ENCODE assay signal across 29 cellular contexts in the genomic region with DNA sequence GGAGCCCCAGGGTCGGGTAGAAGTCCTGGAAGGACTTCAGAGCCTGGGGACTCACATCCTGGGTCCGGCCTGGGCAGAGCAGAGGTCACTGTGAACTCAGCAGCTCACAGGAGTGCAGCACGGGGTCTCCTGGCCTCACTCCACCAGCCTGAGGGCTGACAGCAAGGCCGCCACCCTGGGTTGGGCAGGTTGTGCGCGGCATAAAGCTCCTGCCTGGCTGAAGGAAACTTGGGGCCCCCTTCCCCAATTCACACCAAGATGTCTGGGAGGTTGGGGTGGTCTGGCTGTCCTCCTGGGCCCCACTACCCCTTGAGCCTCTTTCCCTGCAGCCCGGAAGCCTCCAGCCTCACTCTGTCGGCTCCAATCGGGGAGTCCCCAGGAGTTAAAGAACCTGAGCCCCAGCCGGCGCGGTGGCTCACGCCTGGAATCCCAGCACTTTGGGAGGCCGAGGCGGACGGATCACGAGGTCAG. TPM values are rescaled to one million over a fixed set of nuclear protein-coding genes. Genes with fewer than 3 reads are reported as not detected.
DNase-seq lines count a peak whose midpoint lies in the region; ATAC-seq, FAIRE-seq and TF ChIP-seq lines count a peak whose summit lies in the region.
"Had no signal": no experiment of that assay in that cellular context is flagged by ENCODE, and none has a peak within 500 bp of the region (broad histone marks: within the 10 kb centered on the region; RNA-seq: fewer than 3 reads in every experiment).

No MANE protein-coding gene starts in this region.

- TF ChIP-seq RAD21 in HepG2 (CRISPR knock-in tag; IDR thresholded peaks at IDR 0.05) = no peak

- no peaks in the 10 kb centered on the region for H3K36me3 ChIP-seq in HepG2 (replicated peaks in 1 of 2; ENCODE audit: control insufficient read depth in 1 of 2, insufficient read depth in 2 of 2, low read length in 2 of 2)
- no peaks in the 10 kb centered on the region for H3K36me3 ChIP-seq in right lobe of liver
- no peaks in the 10 kb centered on the region for H3K36me3 ChIP-seq in aorta (ENCODE audit: control insufficient read depth in 1 of 2, insufficient read depth in 2 of 2, low read length in 1 of 2)
- no peaks in the 10 kb centered on the region for H3K36me3 ChIP-seq in prostate gland
- H3K36me3 ChIP-seq: adrenal gland, stomach, vagina had no signal

- H3K27ac ChIP-seq in HepG2 (ENCODE audit: extremely low read length, insufficient read depth, low read length) (peak overlapping the region; percentile 35), right lobe of liver (no peak overlapping the region), aorta (ENCODE audit: low read depth in 1 of 2, low read length in 2 of 2) (no peak overlapping the region), prostate gland (no peak overlapping the region)
- H3K27ac ChIP-seq: adrenal gland, body of pancreas, stomach, vagina had no signal

- no peaks in the 10 kb centered on the region for H3K9me3 ChIP-seq in HepG2 (ENCODE audit: low read length)
- H3K9me3 ChIP-seq in right lobe of liver = no peaks in the 10 kb centered on the region
- H3K9me3 ChIP-seq in aorta (ENCODE audit: control insufficient read depth, low read length) = no peaks in the 10 kb centered on the region
- no peaks in the 10 kb centered on the region for H3K9me3 ChIP-seq in prostate gland
- H3K9me3 ChIP-seq: A549, adrenal gland, body of pancreas, stomach, vagina had no signal

- H3K4me3 ChIP-seq in HepG2 (replicated peaks in 1 of 3; ENCODE audit: insufficient read depth in 1 of 3, low read depth in 2 of 3, low read length in 3 of 3) = no peak overlapping the region; a peak in 1 of 6 replicates
- no peak overlapping the region for H3K4me3 ChIP-seq in right lobe of liver
- H3K4me3 ChIP-seq in aorta (ENCODE audit: low read length in 2 of 2) = no peak overlapping the region
- H3K4me3 ChIP-seq in prostate gland = no peak overlapping the region
- H3K4me3 ChIP-seq: A549, adrenal gland, body of pancreas, lung, stomach, vagina had no signal

- peaks cover 65% of the 10 kb centered on the region for H3K4me1 ChIP-seq in HepG2 (ENCODE audit: insufficient read depth, low read length)
- no peaks in the 10 kb centered on the region for H3K4me1 ChIP-seq in right lobe of liver
- H3K4me1 ChIP-seq in aorta (ENCODE audit: control insufficient read depth in 1 of 2, insufficient read depth in 2 of 2, low read length in 2 of 2) = no peaks in the 10 kb centered on the region
- H3K4me1 ChIP-seq in prostate gland (replicated peaks) = no peaks in the 10 kb centered on the region
- H3K4me1 ChIP-seq: adrenal gland, body of pancreas had no signal

- no peak for TF ChIP-seq EP300 in HepG2 (IDR thresholded peaks at IDR 0.05; ENCODE audit: low read depth in 2 of 2, low read length in 2 of 2)
- no peak for TF ChIP-seq EP300 in HepG2 (CRISPR knock-in tag; IDR thresholded peaks at IDR 0.05; ENCODE audit: borderline replicate concordance)

- intact Hi-C loops in HepG2 (cut with micrococcal nuclease; ENCODE audit: unreplicated experiment) (no loop called here), right lobe of liver (cut with DNase I) (no loop called here), aorta (cut with DNase I) (no loop called here), prostate gland (cut with DNase I) (no loop called here)

- DNase-seq in HepG2 (ENCODE audit: low spot score) (no peak), right lobe of liver (no peak), iPS-NIHi7 (ENCODE audit: extremely low spot score) (peak; percentile 9), aorta (peak; percentile 37 to 43), prostate gland (ENCODE audit: low spot score) (no peak)
- DNase-seq: activated CD4-positive, alpha-beta T cell treated with anti-CD3 and anti-CD28 coated beads for 1 hour; AML-193; HCEC 1CT; MV-4-11; NCI-H2081; nucleus accumbens had no signal

- POLR2A ChIA-PET in HepG2 (lab: Yijun Ruan, JAX) = interaction anchor here (1.4 kb wide), 1 partner anchor 34 kb away, joined by 3 read pairs; no protein-coding TSS in a partner anchor

- CTCF ChIA-PET in HepG2 (lab: Yijun Ruan, JAX; ENCODE audit: low intra/inter-chr PET ratio, low total read pairs) = no interaction called here

- ATAC-seq in HepG2 = peak; percentile 34; the same call in 2 of the 3 replicates
- no peak for ATAC-seq in right lobe of liver
- no peak for ATAC-seq in aorta (ENCODE audit: low FRiP score)
- ATAC-seq in GM18873 (IDR thresholded peaks at IDR 0.05; ENCODE audit: low FRiP score, unreplicated experiment) = no peak
- ATAC-seq: body of pancreas had no signal

- no peak for FAIRE-seq in HepG2 (lab: Jason Lieb, UNC)
- FAIRE-seq: A549, keratinocyte, TTC549 had no signal

- H4K20me1 ChIP-seq in HepG2 (ENCODE audit: insufficient read depth, low read length) = no peaks in the 10 kb centered on the region

- no peak overlapping the region for H3K9ac ChIP-seq in HepG2 (ENCODE audit: insufficient read depth, low read depth, low read length)

- in situ Hi-C loops in HepG2 (cut with HindIII; ENCODE audit: extremely low pct_ligation_motif_present, low pct_unique_long_range_greater_than_20kb) = no loop called here

- no peaks in the 10 kb centered on the region for H3K79me2 ChIP-seq in HepG2 (ENCODE audit: insufficient read depth, low read length)

- H2AFZ ChIP-seq in HepG2 (ENCODE audit: low read length) = no peak overlapping the region

- no peak for TF ChIP-seq POLR2A in HepG2 (IDR thresholded peaks at IDR 0.05; ENCODE audit: insufficient read depth in 1 of 2, low read depth in 2 of 2, low read length in 2 of 2)
- no peak for TF ChIP-seq POLR2A in right lobe of liver (IDR thresholded peaks at IDR 0.05)
- no peak for TF ChIP-seq POLR2A in prostate gland (IDR thresholded peaks at IDR 0.05)

- TF ChIP-seq CTCF in HepG2 (CRISPR knock-in tag; IDR thresholded peaks at IDR 0.05) (no peak), right lobe of liver (IDR thresholded peaks at IDR 0.05) (no peak), prostate gland (IDR thresholded peaks at IDR 0.05) (no peak)

- BruUV-seq in HepG2 (replicated peaks; lab: Mats Ljungman, UMichigan) = no TSS peak

- 69% methylated on average over 14 of the region's 17 CpGs for WGBS in HepG2 (ENCODE audit: low lambda C conversion rate)
- WGBS in right lobe of liver (ENCODE audit: insufficient coverage, low coverage, low lambda C conversion rate, missing lambda C conversion rate) = 88% methylated on average over 8 of the region's 17 CpGs
- 80 to 82% methylated on average over 17 of the region's 17 CpGs for WGBS in aorta, 2 donors
- WGBS in prostate gland = 82% methylated on average over 17 of the region's 17 CpGs

- peaks cover 2 to 14% of the 10 kb centered on the region in 2 experiments; a peak in 2 of 5 replicates for H3K27me3 ChIP-seq in HepG2 (ENCODE audit: control insufficient read depth in 1 of 2, insufficient read depth in 2 of 2, low read length in 2 of 2)
- no peaks in the 10 kb centered on the region for H3K27me3 ChIP-seq in right lobe of liver
- no peaks in the 10 kb centered on the region for H3K27me3 ChIP-seq in aorta (ENCODE audit: control insufficient read depth in 1 of 2, insufficient read depth in 2 of 2, low read length in 1 of 2)
- H3K27me3 ChIP-seq in prostate gland (replicated peaks; ENCODE audit: insufficient read depth) = no peaks in the 10 kb centered on the region
- H3K27me3 ChIP-seq: adrenal gland, body of pancreas, vagina had no signal

- H3K4me2 ChIP-seq in HepG2 (ENCODE audit: low read depth, low read length) = peak overlapping the region; percentile 47

RNA-seq across cellular contexts. Expression of a gene that starts 2.1 kb away (rescaled TPM):
- 0.29 and 1.3 TPM in 2 replicates for total RNA-seq in HepG2 (2016; rRNA removed; fragmentation: Illumina TruSeq; extraction: Trizol)
- 1.3 and 1.9 TPM in 2 replicates for total RNA-seq in HepG2 (2016; cell fraction: cytosol; rRNA removed; fragmentation: Illumina TruSeq; extraction: Trizol; ENCODE audit: low read depth)
- total RNA-seq in HepG2 (2016; cell fraction: insoluble cytoplasmic fraction; rRNA removed; fragmentation: Illumina TruSeq; extraction: Trizol) = 0.55 and 1.00 TPM in 2 replicates
- 0.96 and 1.5 TPM in 2 replicates for total RNA-seq in HepG2 (2016; cell fraction: membrane; rRNA removed; fragmentation: Illumina TruSeq; extraction: Trizol)
- 0.41 and 0.99 TPM in 2 replicates for total RNA-seq in HepG2 (2016; cell fraction: nucleus; rRNA removed; fragmentation: Illumina TruSeq; extraction: Trizol)
- polyA plus RNA-seq in HepG2 (2011; rRNA removed) = 32.9 and 53.7 TPM in 2 replicates
- 35.0 and 114 TPM in 2 replicates for polyA plus RNA-seq in HepG2 (2011; cell fraction: cytosol; rRNA removed)
- polyA plus RNA-seq in HepG2 (2011; cell fraction: nucleus; rRNA removed) = 18.7 and 43.2 TPM in 2 replicates
- 13.7 and 27.0 TPM in 2 replicates for polyA plus RNA-seq in HepG2 (2012)
- polyA plus RNA-seq in HepG2 (2016; cell fraction: cytosol; fragmentation: Illumina TruSeq; extraction: Trizol; ENCODE audit: low read depth) = 1.2 and 1.3 TPM in 2 replicates
- polyA plus RNA-seq in HepG2 (2016; cell fraction: insoluble cytoplasmic fraction; fragmentation: Illumina TruSeq; extraction: Trizol; ENCODE audit: low read depth) = 0.36 and 0.57 TPM in 2 replicates
- 0.84 and 0.88 TPM in 2 replicates for polyA plus RNA-seq in HepG2 (2016; cell fraction: membrane; fragmentation: Illumina TruSeq; extraction: Trizol; ENCODE audit: low read depth)
- polyA plus RNA-seq in HepG2 (2016; cell fraction: nucleus; fragmentation: Illumina TruSeq; extraction: Trizol; ENCODE audit: insufficient read depth, low read depth) = 0.93 and 1.4 TPM in 2 replicates
- polyA minus RNA-seq in HepG2 (2011; rRNA and poly(A)+ RNA removed; ENCODE audit: low replicate concordance) = 28.1 TPM in 1 of 2 replicates, not detected in the other
- polyA minus RNA-seq in HepG2 (2011; cell fraction: cytosol; rRNA and poly(A)+ RNA removed) = 3.6 and 11.7 TPM in 2 replicates
- 2.1 and 3.2 TPM in 2 replicates for polyA minus RNA-seq in HepG2 (2011; cell fraction: nucleus; rRNA and poly(A)+ RNA removed)
- total RNA-seq in right lobe of liver = not detected
- not detected for total RNA-seq in aorta
- polyA plus RNA-seq in aorta = under 1 TPM in 1 of 2 donors, not detected in 1; 0.88 TPM
- total RNA-seq in prostate gland = under 1 TPM in 1 of 2 donors, not detected in 1; 0.40 TPM
- total RNA-seq: activated CD4-positive, alpha-beta memory T cell treated with anti-CD3 and anti-CD28 coated beads, Interleukin-2, amount 10 ng/mL, durations not matched to agents 7 days and 5 days; adrenal gland; body of pancreas; CD8-positive, alpha-beta T cell; dermis blood vessel endothelial cell; lung; naive thymus-derived CD8-positive, alpha-beta T cell; pulmonary artery endothelial cell; stomach; T-helper 17 cell; vagina had no signal
- polyA plus RNA-seq: adrenal gland; esophagus; keratinocyte; naive thymus-derived CD8-positive, alpha-beta T cell; stomach had no signal

RNA-seq across cellular contexts. Expression of a gene that starts 4.2 kb away (rescaled TPM):
- total RNA-seq in HepG2 (2016; rRNA removed; fragmentation: Illumina TruSeq; extraction: Trizol) (not detected in 2 replicates), right lobe of liver (not detected), aorta (not detected), prostate gland (not detected)
- total RNA-seq in HepG2 (2016; cell fraction: cytosol; rRNA removed; fragmentation: Illumina TruSeq; extraction: Trizol; ENCODE audit: low read depth) = not detected in 2 replicates
- not detected in 2 replicates for total RNA-seq in HepG2 (2016; cell fraction: insoluble cytoplasmic fraction; rRNA removed; fragmentation: Illumina TruSeq; extraction: Trizol)
- not detected in 2 replicates for total RNA-seq in HepG2 (2016; cell fraction: membrane; rRNA removed; fragmentation: Illumina TruSeq; extraction: Trizol)
- not detected in 2 replicates for total RNA-seq in HepG2 (2016; cell fraction: nucleus; rRNA removed; fragmentation: Illumina TruSeq; extraction: Trizol)
- polyA plus RNA-seq in HepG2 (2011; rRNA removed) (0.15 TPM in 1 of 2 replicates, not detected in the other), aorta (under 1 TPM in 1 of 2 donors, not detected in 1; 0.10 TPM)
- 0.01 TPM in 1 of 2 replicates, not detected in the other for polyA plus RNA-seq in HepG2 (2011; cell fraction: cytosol; rRNA removed)
- 0.64 and 1.8 TPM in 2 replicates for polyA plus RNA-seq in HepG2 (2011; cell fraction: nucleus; rRNA removed)
- polyA plus RNA-seq in HepG2 (2012) = not detected in 2 replicates
- not detected in 2 replicates for polyA plus RNA-seq in HepG2 (2016; cell fraction: cytosol; fragmentation: Illumina TruSeq; extraction: Trizol; ENCODE audit: low read depth)
- not detected in 2 replicates for polyA plus RNA-seq in HepG2 (2016; cell fraction: insoluble cytoplasmic fraction; fragmentation: Illumina TruSeq; extraction: Trizol; ENCODE audit: low read depth)
- polyA plus RNA-seq in HepG2 (2016; cell fraction: membrane; fragmentation: Illumina TruSeq; extraction: Trizol; ENCODE audit: low read depth) = not detected in 2 replicates
- polyA plus RNA-seq in HepG2 (2016; cell fraction: nucleus; fragmentation: Illumina TruSeq; extraction: Trizol; ENCODE audit: insufficient read depth, low read depth) = not detected in 2 replicates
- polyA minus RNA-seq in HepG2 (2011; rRNA and poly(A)+ RNA removed; ENCODE audit: low replicate concordance) = not detected in 2 replicates
- polyA minus RNA-seq in HepG2 (2011; cell fraction: cytosol; rRNA and poly(A)+ RNA removed) = not detected in 2 replicates
- not detected in 2 replicates for polyA minus RNA-seq in HepG2 (2011; cell fraction: nucleus; rRNA and poly(A)+ RNA removed)
- total RNA-seq: activated CD4-positive, alpha-beta memory T cell treated with anti-CD3 and anti-CD28 coated beads, Interleukin-2, amount 10 ng/mL, durations not matched to agents 7 days and 5 days; adrenal gland; body of pancreas; CD8-positive, alpha-beta T cell; dermis blood vessel endothelial cell; endodermal cell; pulmonary artery endothelial cell; Right ventricle myocardium inferior; stomach; vagina had no signal
- polyA plus RNA-seq: A549; adrenal gland; esophagus; keratinocyte; lung; naive thymus-derived CD8-positive, alpha-beta T cell; stomach had no signal

RNA-seq across cellular contexts. Expression of a gene that starts 13.9 kb away (rescaled TPM):
- total RNA-seq in HepG2 (2016; rRNA removed; fragmentation: Illumina TruSeq; extraction: Trizol) (not detected in 2 replicates), right lobe of liver (under 1 TPM in 2 of 6 experiments, not detected in 4; 0.26 to 0.63 TPM), aorta (10 to 100 TPM; 17.4 to 24.2 TPM), prostate gland (10 to 100 TPM in 1 of 2 donors, 1 to 10 TPM in 1; 7.8 to 16.2 TPM)
- total RNA-seq in HepG2 (2016; cell fraction: cytosol; rRNA removed; fragmentation: Illumina TruSeq; extraction: Trizol; ENCODE audit: low read depth) = not detected in 2 replicates
- total RNA-seq in HepG2 (2016; cell fraction: insoluble cytoplasmic fraction; rRNA removed; fragmentation: Illumina TruSeq; extraction: Trizol) = not detected in 2 replicates
- total RNA-seq in HepG2 (2016; cell fraction: membrane; rRNA removed; fragmentation: Illumina TruSeq; extraction: Trizol) = not detected in 2 replicates
- total RNA-seq in HepG2 (2016; cell fraction: nucleus; rRNA removed; fragmentation: Illumina TruSeq; extraction: Trizol) = not detected in 2 replicates
- polyA plus RNA-seq in HepG2 (2011; rRNA removed) (not detected in 2 replicates), aorta (1 to 10 TPM in 1 of 2 donors, not detected in 1; 2.5 TPM)
- not detected in 2 replicates for polyA plus RNA-seq in HepG2 (2011; cell fraction: cytosol; rRNA removed)
- not detected in 2 replicates for polyA plus RNA-seq in HepG2 (2011; cell fraction: nucleus; rRNA removed)
- not detected in 2 replicates for polyA plus RNA-seq in HepG2 (2012)
- polyA plus RNA-seq in HepG2 (2016; cell fraction: cytosol; fragmentation: Illumina TruSeq; extraction: Trizol; ENCODE audit: low read depth) = not detected in 2 replicates
- not detected in 2 replicates for polyA plus RNA-seq in HepG2 (2016; cell fraction: insoluble cytoplasmic fraction; fragmentation: Illumina TruSeq; extraction: Trizol; ENCODE audit: low read depth)
- polyA plus RNA-seq in HepG2 (2016; cell fraction: membrane; fragmentation: Illumina TruSeq; extraction: Trizol; ENCODE audit: low read depth) = not detected in 2 replicates
- polyA plus RNA-seq in HepG2 (2016; cell fraction: nucleus; fragmentation: Illumina TruSeq; extraction: Trizol; ENCODE audit: insufficient read depth, low read depth) = not detected in 2 replicates
- not detected in 2 replicates for polyA minus RNA-seq in HepG2 (2011; rRNA and poly(A)+ RNA removed; ENCODE audit: low replicate concordance)
- not detected in 2 replicates for polyA minus RNA-seq in HepG2 (2011; cell fraction: cytosol; rRNA and poly(A)+ RNA removed)
- not detected in 2 replicates for polyA minus RNA-seq in HepG2 (2011; cell fraction: nucleus; rRNA and poly(A)+ RNA removed)
- total RNA-seq: body of pancreas; CD8-positive, alpha-beta T cell; endodermal cell; naive thymus-derived CD8-positive, alpha-beta T cell; pulmonary artery endothelial cell; T-helper 17 cell had no signal
- polyA plus RNA-seq: A549; keratinocyte; naive thymus-derived CD8-positive, alpha-beta T cell had no signal

RNA-seq across cellular contexts. Expression of a gene that starts 19.5 kb away (rescaled TPM):
- total RNA-seq in HepG2 (2016; rRNA removed; fragmentation: Illumina TruSeq; extraction: Trizol) (0.14 and 0.53 TPM in 2 replicates), right lobe of liver (under 1 TPM in 4 of 6 experiments, not detected in 2; 0.23 to 0.81 (median 0.32) TPM), aorta (10 to 100 TPM; 11.4 to 13.4 TPM), prostate gland (10 to 100 TPM in 1 of 2 donors, 1 to 10 TPM in 1; 3.9 to 14.8 TPM)
- total RNA-seq in HepG2 (2016; cell fraction: cytosol; rRNA removed; fragmentation: Illumina TruSeq; extraction: Trizol; ENCODE audit: low read depth) = not detected in 2 replicates
- total RNA-seq in HepG2 (2016; cell fraction: insoluble cytoplasmic fraction; rRNA removed; fragmentation: Illumina TruSeq; extraction: Trizol) = 0.13 and 0.19 TPM in 2 replicates
- total RNA-seq in HepG2 (2016; cell fraction: membrane; rRNA removed; fragmentation: Illumina TruSeq; extraction: Trizol) = 0.34 TPM in 2 replicates
- total RNA-seq in HepG2 (2016; cell fraction: nucleus; rRNA removed; fragmentation: Illumina TruSeq; extraction: Trizol) = 0.22 TPM in 1 of 2 replicates, not detected in the other
- polyA plus RNA-seq in HepG2 (2011; rRNA removed) (0.61 and 0.84 TPM in 2 replicates), aorta (1 to 10 TPM in 1 of 2 donors, under 1 TPM in 1; 0.25 to 2.1 TPM)
- 0.82 and 1.0 TPM in 2 replicates for polyA plus RNA-seq in HepG2 (2011; cell fraction: cytosol; rRNA removed)
- 0.85 and 1.8 TPM in 2 replicates for polyA plus RNA-seq in HepG2 (2011; cell fraction: nucleus; rRNA removed)
- 1.5 and 1.8 TPM in 2 replicates for polyA plus RNA-seq in HepG2 (2012)
- polyA plus RNA-seq in HepG2 (2016; cell fraction: cytosol; fragmentation: Illumina TruSeq; extraction: Trizol; ENCODE audit: low read depth) = 0.18 and 0.24 TPM in 2 replicates
- polyA plus RNA-seq in HepG2 (2016; cell fraction: insoluble cytoplasmic fraction; fragmentation: Illumina TruSeq; extraction: Trizol; ENCODE audit: low read depth) = 0.27 and 0.43 TPM in 2 replicates
- 0.15 and 0.43 TPM in 2 replicates for polyA plus RNA-seq in HepG2 (2016; cell fraction: membrane; fragmentation: Illumina TruSeq; extraction: Trizol; ENCODE audit: low read depth)
- polyA plus RNA-seq in HepG2 (2016; cell fraction: nucleus; fragmentation: Illumina TruSeq; extraction: Trizol; ENCODE audit: insufficient read depth, low read depth) = 0.41 and 0.74 TPM in 2 replicates
- polyA minus RNA-seq in HepG2 (2011; rRNA and poly(A)+ RNA removed; ENCODE audit: low replicate concordance) = 0.30 and 1.0 TPM in 2 replicates
- polyA minus RNA-seq in HepG2 (2011; cell fraction: cytosol; rRNA and poly(A)+ RNA removed) = not detected in 2 replicates
- not detected in 2 replicates for polyA minus RNA-seq in HepG2 (2011; cell fraction: nucleus; rRNA and poly(A)+ RNA removed)
- total RNA-seq: activated CD4-positive, alpha-beta memory T cell treated with anti-CD3 and anti-CD28 coated beads, Interleukin-2, amount 10 ng/mL, durations not matched to agents 7 days and 5 days; dermis blood vessel endothelial cell had no signal
- polyA plus RNA-seq: A549, keratinocyte had no signal

RNA-seq across cellular contexts. Expression of a gene that starts 28.9 kb away (rescaled TPM):
- total RNA-seq in HepG2 (2016; rRNA removed; fragmentation: Illumina TruSeq; extraction: Trizol) (81.0 and 84.7 TPM in 2 replicates), right lobe of liver (100 to 1,000 TPM in 1 of 6 experiments, 10 to 100 TPM in 5; 46.5 to 105 (median 56.7) TPM), aorta (10 to 100 TPM; 26.6 to 27.0 TPM), prostate gland (100 to 1,000 TPM; 181 to 335 TPM)
- 70.4 and 100.0 TPM in 2 replicates for total RNA-seq in HepG2 (2016; cell fraction: cytosol; rRNA removed; fragmentation: Illumina TruSeq; extraction: Trizol; ENCODE audit: low read depth)
- 80.8 and 84.7 TPM in 2 replicates for total RNA-seq in HepG2 (2016; cell fraction: insoluble cytoplasmic fraction; rRNA removed; fragmentation: Illumina TruSeq; extraction: Trizol)
- 80.1 and 91.8 TPM in 2 replicates for total RNA-seq in HepG2 (2016; cell fraction: membrane; rRNA removed; fragmentation: Illumina TruSeq; extraction: Trizol)
- total RNA-seq in HepG2 (2016; cell fraction: nucleus; rRNA removed; fragmentation: Illumina TruSeq; extraction: Trizol) = 33.1 and 42.9 TPM in 2 replicates
- polyA plus RNA-seq in HepG2 (2011; rRNA removed) (199 and 202 TPM in 2 replicates), aorta (10 to 100 TPM; 57.0 to 95.8 TPM)
- polyA plus RNA-seq in HepG2 (2011; cell fraction: cytosol; rRNA removed) = 251 and 366 TPM in 2 replicates
- 166 and 175 TPM in 2 replicates for polyA plus RNA-seq in HepG2 (2011; cell fraction: nucleus; rRNA removed)
- 67.3 and 131 TPM in 2 replicates for polyA plus RNA-seq in HepG2 (2012)
- 77.4 and 109 TPM in 2 replicates for polyA plus RNA-seq in HepG2 (2016; cell fraction: cytosol; fragmentation: Illumina TruSeq; extraction: Trizol; ENCODE audit: low read depth)
- 78.7 and 86.2 TPM in 2 replicates for polyA plus RNA-seq in HepG2 (2016; cell fraction: insoluble cytoplasmic fraction; fragmentation: Illumina TruSeq; extraction: Trizol; ENCODE audit: low read depth)
- polyA plus RNA-seq in HepG2 (2016; cell fraction: membrane; fragmentation: Illumina TruSeq; extraction: Trizol; ENCODE audit: low read depth) = 77.7 and 87.6 TPM in 2 replicates
- polyA plus RNA-seq in HepG2 (2016; cell fraction: nucleus; fragmentation: Illumina TruSeq; extraction: Trizol; ENCODE audit: insufficient read depth, low read depth) = 59.2 and 68.0 TPM in 2 replicates
- 52.1 and 111 TPM in 2 replicates for polyA minus RNA-seq in HepG2 (2011; rRNA and poly(A)+ RNA removed; ENCODE audit: low replicate concordance)
- 30.4 and 35.6 TPM in 2 replicates for polyA minus RNA-seq in HepG2 (2011; cell fraction: cytosol; rRNA and poly(A)+ RNA removed)
- 38.6 and 51.1 TPM in 2 replicates for polyA minus RNA-seq in HepG2 (2011; cell fraction: nucleus; rRNA and poly(A)+ RNA removed)

Comparison
In these comparisons a context has a peak if more than half of its experiments do, and no peak if none do; other contexts are left out.
1. DNase-seq: peak in iPS-NIHi7 (single experiment) and aorta (2 of 2); none in HepG2 (single experiment), right lobe of liver (0 of 3) and prostate gland (single experiment).
2. RNA of a gene that starts 13.9 kb away (total RNA-seq): 17.4 to 24.2 TPM in aorta and 7.8 to 16.2 TPM in prostate gland; 0.26 to 0.63 TPM in right lobe of liver and not detected in HepG2; every median in the first group is over 4 times any median in the second.